Comparison of ENCODE assay signal across 8 cellular contexts in genomic region chr20:62010551-62011402, GRCh38. TPM values are rescaled to one million over a fixed set of nuclear protein-coding genes. Genes with fewer than 3 reads are reported as not detected.
DNase-seq lines count a peak whose midpoint lies in the region; ATAC-seq, FAIRE-seq and TF ChIP-seq lines count a peak whose summit lies in the region.

No MANE protein-coding gene starts in this region.

- DNase-seq in D721Med (ENCODE audit: insufficient read length, low spot score) (peak; percentile 70), T-helper 1 cell (peak; percentile 32 to 64 (median 50)), amniotic stem cell (lab: John Stamatoyannopoulos, UW) (peak; percentile 39), left cardiac atrium (peak; percentile 64), sigmoid colon (no peak), occipital lobe (lab: John Stamatoyannopoulos, UW) (no peak)

- TF ChIP-seq CTCF in D721Med (IDR thresholded peaks at IDR 0.05; ENCODE audit: insufficient read depth, missing control alignments) (peak; percentile 66), sigmoid colon (IDR thresholded peaks at IDR 0.05) (peak; percentile 16 to 66 (median 58))

- no peak overlapping the region for H3K27ac ChIP-seq in sigmoid colon

- ATAC-seq in left cardiac atrium: peak; percentile 72 to 83
- ATAC-seq in GM21360 (IDR thresholded peaks at IDR 0.05; ENCODE audit: unreplicated experiment): no peak

- intact Hi-C loops in left cardiac atrium (cut with DNase I): loop anchor here (5.0 kb wide), 1 partner anchor 127 kb away; no protein-coding TSS in a partner anchor
- intact Hi-C loops in sigmoid colon (cut with DNase I): loop anchor here (5.0 kb wide), 1 partner anchor 147 kb away; no protein-coding TSS in a partner anchor

- no peaks in the 10 kb centered on the region for H3K9me3 ChIP-seq in sigmoid colon

- no peak for FAIRE-seq in D721Med (lab: Jason Lieb, UNC)

- TF ChIP-seq POLR2A in sigmoid colon (IDR thresholded peaks at IDR 0.05): no peak

- TF ChIP-seq RAD21 in Ishikawa (IDR thresholded peaks at IDR 0.05; ENCODE audit: low read depth): peak; percentile 73

- H3K36me3 ChIP-seq in sigmoid colon: peaks cover 17 to 79% (median 43%) of the 10 kb centered on the region in 4 donors

- no peaks in the 10 kb centered on the region for H3K27me3 ChIP-seq in sigmoid colon

- H3K4me3 ChIP-seq in sigmoid colon: no peak overlapping the region

- 38% methylated on average over 13 of the region's 13 CpGs for WGBS in sigmoid colon, 2 donors

- no peak for TF ChIP-seq EP300 in Ishikawa (IDR thresholded peaks at IDR 0.05; ENCODE audit: borderline replicate concordance)
- no peak for TF ChIP-seq EP300 in sigmoid colon (IDR thresholded peaks at IDR 0.05)

- peaks cover 0 to 18% (median 10%) of the 10 kb centered on the region in 4 donors for H3K4me1 ChIP-seq in sigmoid colon

TF ChIP-seq in Ishikawa, 13 proteins besides CTCF, POLR2A, EP300 and RAD21:
- no peak for TF ChIP-seq EGR1 (IDR thresholded peaks at IDR 0.05)
- no peak for TF ChIP-seq FOXM1 (IDR thresholded peaks at IDR 0.05; ENCODE audit: borderline replicate concordance, low read depth)
- no peak for TF ChIP-seq MAX (IDR thresholded peaks at IDR 0.05)
- TF ChIP-seq NFIC (IDR thresholded peaks at IDR 0.05): no peak
- TF ChIP-seq CREB1 (IDR thresholded peaks at IDR 0.05; ENCODE audit: low read depth): no peak
- no peak for TF ChIP-seq TAF1 (IDR thresholded peaks at IDR 0.05; ENCODE audit: low read depth)
- TF ChIP-seq TEAD4 (IDR thresholded peaks at IDR 0.05): no peak
- TF ChIP-seq USF1 (IDR thresholded peaks at IDR 0.05): no peak
- TF ChIP-seq TCF12 (IDR thresholded peaks at IDR 0.05; ENCODE audit: low read depth): no peak
- no peak for TF ChIP-seq REST (IDR thresholded peaks at IDR 0.05; ENCODE audit: low read depth)
- TF ChIP-seq YY1 (IDR thresholded peaks at IDR 0.05; ENCODE audit: low read depth): no peak

RNA-seq across cellular contexts. Expression of gene TAF4, which starts 54.9 kb away (rescaled TPM):
- total RNA-seq in left cardiac atrium: 1 to 10 TPM; 8.8 to 9.3 TPM
- 10 to 100 TPM in 2 of 4 donors, 1 to 10 TPM in 2; 8.0 to 13.3 (median 10.9) TPM for total RNA-seq in sigmoid colon
- 10 to 100 TPM in 1 of 3 donors, 1 to 10 TPM in 2; 3.6 to 10.3 (median 6.5) TPM for polyA plus RNA-seq in sigmoid colon
- 8.6 TPM for total RNA-seq in occipital lobe

Comparison
In these comparisons a context has a peak if more than half of its experiments do, and no peak if none do; other contexts are left out.
1. DNase-seq: peak in D721Med (single experiment), T-helper 1 cell (5 of 5), amniotic stem cell (single experiment) and left cardiac atrium (single experiment); none in sigmoid colon (single experiment) and occipital lobe (single experiment).